Comparison of ENCODE assay signal across 13 cellular contexts in genomic region chr3:52436500-52437106, GRCh38. TPM values are rescaled to one million over a fixed set of nuclear protein-coding genes. Genes with fewer than 3 reads are reported as not detected.
DNase-seq lines count a peak whose midpoint lies in the region; ATAC-seq and TF ChIP-seq lines count a peak whose summit lies in the region.
"Had no signal": no experiment of that assay in that cellular context is flagged by ENCODE, and none has a peak within 500 bp of the region (broad histone marks: within the 10 kb centered on the region; RNA-seq: fewer than 3 reads in every experiment).

No MANE protein-coding gene starts in this region.

- TF ChIP-seq CTCF in psoas muscle (IDR thresholded peaks at IDR 0.05), result no peak

- WGBS in psoas muscle, 3 donors, result 69 to 81% (median 73%) methylated on average over 13 of the region's 13 CpGs

- H3K9me3 Mint-ChIP-seq in stimulated activated naive CD8-positive, alpha-beta T cell treated with anti-CD3 and anti-CD28 coated beads, Interleukin-15, amount 100 ng/mL, for 72 hours, result no peaks in the 10 kb centered on the region
- H3K9me3 Mint-ChIP-seq: activated CD4-positive, alpha-beta T cell treated with anti-CD3 and anti-CD28 coated beads, Interleukin-2, amount 10 ng/mL, durations not matched to agents 7 days and 5 days; activated naive CD4-positive, alpha-beta T cell treated with anti-CD3 and anti-CD28 coated beads for 36 hours had no signal

- no peak overlapping the region for H3K27ac ChIP-seq in psoas muscle
- H3K27ac ChIP-seq: SK-N-MC had no signal

- peaks cover 15% of the 10 kb centered on the region for H3K4me1 ChIP-seq in psoas muscle

- DNase-seq in GM03348 (ENCODE audit: low spot score), result peak; percentile 87
- DNase-seq in NOMO-1 treated with DMSO at 0.1 percent for 48 hours (lab: John Stamatoyannopoulos, UW; ENCODE audit: unreplicated experiment), result peak; percentile 59
- DNase-seq in fibroblast of the conjunctiva (ENCODE audit: low read depth), result peak; percentile 73
- peak in 1 of 2 donors; percentile 85 for DNase-seq in psoas muscle
- no peak for DNase-seq in activated CD4-positive, alpha-beta T cell treated with anti-CD3 and anti-CD28 coated beads for 4 hours
- no peak for DNase-seq in stimulated activated naive CD8-positive, alpha-beta T cell treated with anti-CD3 and anti-CD28 coated beads, Interleukin-15, amount 100 ng/mL, for 72 hours
- no peak for DNase-seq in stimulated activated CD4-positive, alpha-beta T cell treated with anti-CD3 and anti-CD28 coated beads, Interleukin-4, amount 100 ng/mL, for 4 hours
- DNase-seq: activated CD4-positive, alpha-beta T cell treated with anti-CD3 and anti-CD28 coated beads, Interleukin-2, amount 10 ng/mL, durations not matched to agents 7 days and 5 days; activated naive CD4-positive, alpha-beta T cell treated with anti-CD3 and anti-CD28 coated beads for 36 hours; NCI-H510A treated with DMSO at 0.1 percent for 48 hours had no signal

- no peaks in the 10 kb centered on the region for H3K27me3 ChIP-seq in psoas muscle (ENCODE audit: insufficient read depth in 3 of 3, low read length in 2 of 3)

- no peak overlapping the region for H3K27ac Mint-ChIP-seq in stimulated activated naive CD8-positive, alpha-beta T cell treated with anti-CD3 and anti-CD28 coated beads, Interleukin-15, amount 100 ng/mL, for 72 hours
- H3K27ac Mint-ChIP-seq: activated CD4-positive, alpha-beta T cell treated with anti-CD3 and anti-CD28 coated beads, Interleukin-2, amount 10 ng/mL, durations not matched to agents 7 days and 5 days; activated naive CD4-positive, alpha-beta T cell treated with anti-CD3 and anti-CD28 coated beads for 36 hours had no signal

- no peaks in the 10 kb centered on the region for H3K9me3 ChIP-seq in psoas muscle

- no peaks in the 10 kb centered on the region for H3K4me1 Mint-ChIP-seq in stimulated activated naive CD8-positive, alpha-beta T cell treated with anti-CD3 and anti-CD28 coated beads, Interleukin-15, amount 100 ng/mL, for 72 hours

- intact Hi-C loops in psoas muscle (cut with DNase I), result no loop called here

- peak in 3 of 4 donors; percentile 36 to 55 (median 48) for ATAC-seq in psoas muscle
- ATAC-seq in stimulated activated naive CD8-positive, alpha-beta T cell treated with anti-CD3 and anti-CD28 coated beads, Interleukin-15, amount 100 ng/mL, for 72 hours, result no peak
- no peak for ATAC-seq in GM21786 (IDR thresholded peaks at IDR 0.05; ENCODE audit: unreplicated experiment)

- no peak overlapping the region for H3K4me3 ChIP-seq in psoas muscle
- H3K4me3 ChIP-seq: SK-N-MC had no signal

- no peaks in the 10 kb centered on the region for H3K36me3 ChIP-seq in psoas muscle (ENCODE audit: insufficient read depth in 1 of 2, low read depth in 1 of 2)

- no peaks in the 10 kb centered on the region for H3K27me3 Mint-ChIP-seq in stimulated activated naive CD8-positive, alpha-beta T cell treated with anti-CD3 and anti-CD28 coated beads, Interleukin-15, amount 100 ng/mL, for 72 hours
- H3K27me3 Mint-ChIP-seq: activated CD4-positive, alpha-beta T cell treated with anti-CD3 and anti-CD28 coated beads, Interleukin-2, amount 10 ng/mL, durations not matched to agents 7 days and 5 days had no signal

- no peak overlapping the region for H3K4me3 Mint-ChIP-seq in stimulated activated naive CD8-positive, alpha-beta T cell treated with anti-CD3 and anti-CD28 coated beads, Interleukin-15, amount 100 ng/mL, for 72 hours
- H3K4me3 Mint-ChIP-seq: activated CD4-positive, alpha-beta T cell treated with anti-CD3 and anti-CD28 coated beads, Interleukin-2, amount 10 ng/mL, durations not matched to agents 7 days and 5 days; activated naive CD4-positive, alpha-beta T cell treated with anti-CD3 and anti-CD28 coated beads for 36 hours had no signal

RNA-seq across cellular contexts. Expression of gene SEMA3G, which starts 8.3 kb away (rescaled TPM):
- 10 to 100 TPM in 2 of 4 donors, 1 to 10 TPM in 2; 6.0 to 13.8 (median 9.5) TPM for total RNA-seq in psoas muscle
- polyA plus RNA-seq in psoas muscle, result 1 to 10 TPM; 6.2 to 8.8 (median 6.5) TPM
- total RNA-seq: activated naive CD4-positive, alpha-beta T cell treated with anti-CD3 and anti-CD28 coated beads for 36 hours had no signal

RNA-seq across cellular contexts. Expression of gene TNNC1, which starts 17.2 kb away (rescaled TPM):
- total RNA-seq in psoas muscle, result 1,000 to 10,000 TPM; 5,645 to 6,422 (median 6,257) TPM
- polyA plus RNA-seq in psoas muscle, result 1,000 to 10,000 TPM; 4,153 to 7,172 (median 6,558) TPM
- total RNA-seq: mesenteric fat pad had no signal

RNA-seq across cellular contexts. Expression of gene NISCH, which starts 18.8 kb away (rescaled TPM):
- total RNA-seq in psoas muscle, result 10 to 100 TPM; 16.7 to 33.4 (median 28.1) TPM
- 10 to 100 TPM; 14.3 to 28.8 (median 15.8) TPM for polyA plus RNA-seq in psoas muscle

RNA-seq across cellular contexts. Expression of gene PHF7, which starts 26.1 kb away (rescaled TPM):
- total RNA-seq in psoas muscle, result 10 to 100 TPM in 1 of 4 donors, 1 to 10 TPM in 3; 4.2 to 15.5 (median 7.3) TPM
- polyA plus RNA-seq in psoas muscle, result 10 to 100 TPM in 1 of 3 donors, 1 to 10 TPM in 2; 4.2 to 13.4 (median 4.6) TPM

RNA-seq across cellular contexts. Expression of gene BAP1, which starts 26.8 kb away (rescaled TPM):
- total RNA-seq in psoas muscle, result 10 to 100 TPM; 61.1 to 78.1 (median 70.7) TPM
- 100 to 1,000 TPM in 1 of 3 donors, 10 to 100 TPM in 2; 65.7 to 104 (median 78.9) TPM for polyA plus RNA-seq in psoas muscle

Comparison
In these comparisons a context has a peak if more than half of its experiments do, and no peak if none do; other contexts are left out.
1. DNase-seq: peak in GM03348 (single experiment), NOMO-1 treated with DMSO at 0.1 percent for 48 hours (single experiment) and fibroblast of the conjunctiva (single experiment); none in activated CD4-positive, alpha-beta T cell treated with anti-CD3 and anti-CD28 coated beads for 4 hours (0 of 2), stimulated activated naive CD8-positive, alpha-beta T cell treated with anti-CD3 and anti-CD28 coated beads, Interleukin-15, amount 100 ng/mL, for 72 hours (0 of 2) and stimulated activated CD4-positive, alpha-beta T cell treated with anti-CD3 and anti-CD28 coated beads, Interleukin-4, amount 100 ng/mL, for 4 hours (0 of 2).
2. ATAC-seq: peak in psoas muscle (3 of 4); none in stimulated activated naive CD8-positive, alpha-beta T cell treated with anti-CD3 and anti-CD28 coated beads, Interleukin-15, amount 100 ng/mL, for 72 hours (single experiment) and GM21786 (single experiment).